In the genomic region with DNA sequence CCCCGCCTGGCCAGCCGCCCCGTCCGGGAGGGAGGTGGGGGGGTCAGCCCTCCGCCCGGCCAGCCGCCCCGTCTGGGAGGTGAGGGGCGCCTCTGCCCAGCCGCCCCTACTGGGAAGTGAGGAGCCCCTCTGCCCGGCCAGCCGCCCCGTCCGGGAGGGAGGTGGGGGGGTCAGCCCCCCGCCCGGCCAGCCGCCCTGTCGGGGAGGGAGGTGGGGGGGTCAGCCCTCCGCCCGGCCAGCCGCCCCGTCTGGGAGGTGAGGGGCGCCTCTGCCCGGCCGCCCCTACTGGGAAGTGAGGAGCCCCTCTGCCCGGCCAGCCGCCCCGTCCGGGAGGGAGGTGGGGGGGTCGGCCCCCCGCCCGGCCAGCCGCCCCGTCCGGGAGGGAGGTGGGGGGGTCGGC, we compare ENCODE assay signal across 7 cellular contexts. TPM values are rescaled to one million over a fixed set of nuclear protein-coding genes. Genes with fewer than 3 reads are reported as not detected.
"Had no signal": no experiment of that assay in that cellular context is flagged by ENCODE, and none has a peak within 500 bp of the region (broad histone marks: within the 10 kb centered on the region; RNA-seq: fewer than 3 reads in every experiment).

No MANE protein-coding gene starts in this region.

RNA-seq across cellular contexts. Expression of gene CAMP, which starts 11.5 kb away (rescaled TPM):
- total RNA-seq: suprapubic skin, temporal lobe, thoracic aorta, transverse colon, upper lobe of right lung, urinary bladder, vagina had no signal
